In the genomic region with DNA sequence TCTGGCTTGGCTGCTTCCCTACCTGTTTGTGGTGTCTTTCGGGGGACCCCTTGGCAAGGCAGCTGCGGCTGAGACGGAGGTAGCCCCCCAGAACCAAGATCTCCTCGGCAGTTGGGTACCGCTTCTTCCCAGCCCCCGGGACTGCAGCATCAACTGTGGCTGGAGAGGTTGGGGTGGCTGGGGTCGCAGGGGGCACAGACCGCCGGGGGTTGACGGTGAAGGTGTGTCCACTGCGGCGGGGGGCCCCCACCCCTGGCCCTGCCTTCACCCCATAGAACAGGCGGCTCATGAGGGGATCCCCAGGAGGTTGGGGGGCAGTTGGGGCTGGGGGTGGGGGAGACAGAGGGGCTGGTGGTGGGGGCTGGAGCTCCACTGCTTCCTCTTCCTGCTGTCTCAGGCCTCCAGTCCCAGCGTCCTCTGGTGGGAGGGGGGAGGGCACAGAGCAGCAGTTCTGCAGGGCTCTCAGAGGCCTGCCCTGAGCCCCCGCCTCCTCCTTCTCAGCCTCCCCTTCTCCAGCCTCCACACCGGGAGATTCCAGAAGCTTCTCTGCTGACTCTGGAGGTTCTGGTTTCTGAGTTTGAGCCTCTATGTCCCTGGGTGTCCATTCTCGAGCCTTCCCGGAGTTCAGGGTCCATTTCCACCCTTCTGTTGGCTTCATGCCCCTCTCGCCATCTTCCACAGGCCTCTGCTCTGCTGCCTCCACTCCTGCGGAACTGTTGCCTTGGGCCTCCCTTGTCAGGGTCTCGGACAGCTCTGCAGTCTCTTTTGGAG, we compare ENCODE assay signal across 8 cellular contexts. TPM values are rescaled to one million over a fixed set of nuclear protein-coding genes. Genes with fewer than 3 reads are reported as not detected.
A peak's percentile ranks its signal among the peaks of the same experiment; 100 is the strongest.
DNase-seq lines count a peak whose midpoint lies in the region; ATAC-seq and TF ChIP-seq lines count a peak whose summit lies in the region.

No MANE protein-coding gene starts in this region.

- H3K36me3 ChIP-seq in SJCRH30 (no peaks in the 10 kb centered on the region; the same call in none of the 2 replicates), kidney epithelial cell (ENCODE audit: control insufficient read depth, insufficient read depth, low read length) (peaks cover 1% of the 10 kb centered on the region)

- TF ChIP-seq CTCF in astrocyte of the spinal cord (IDR thresholded peaks at IDR 0.05; ENCODE audit: low read depth, low read length) (no peak), kidney epithelial cell (IDR thresholded peaks at IDR 0.05; ENCODE audit: insufficient read depth, low read length, poor library complexity, severe bottlenecking) (no peak)

- no peak overlapping the region for H3K27ac ChIP-seq in SJCRH30

- ATAC-seq in HG02885 (IDR thresholded peaks at IDR 0.05; ENCODE audit: poor library complexity, unreplicated experiment) (no peak), GM19351 (IDR thresholded peaks at IDR 0.05; ENCODE audit: unreplicated experiment) (no peak), GM18502 (IDR thresholded peaks at IDR 0.05; ENCODE audit: poor library complexity, unreplicated experiment) (no peak)

- H3K9me3 ChIP-seq in SJCRH30 (replicated peaks): no peaks in the 10 kb centered on the region

- H3K27me3 ChIP-seq in SJCRH30: no peaks in the 10 kb centered on the region
- H3K27me3 ChIP-seq in kidney epithelial cell (ENCODE audit: control insufficient read depth, insufficient read depth, low read length): no peaks in the 10 kb centered on the region

- peak overlapping the region; percentile 45 for H3K4me3 ChIP-seq in SJCRH30
- H3K4me3 ChIP-seq in astrocyte of the spinal cord (ENCODE audit: low read depth, low read length): peak overlapping the region; percentile 87
- H3K4me3 ChIP-seq in kidney epithelial cell (ENCODE audit: low read depth, low read length): peak overlapping the region; percentile 85

- H3K4me1 ChIP-seq in SJCRH30: peaks cover 36% of the 10 kb centered on the region

- in situ Hi-C loops in astrocyte of the spinal cord (cut with HindIII; ENCODE audit: low sequenced_read_pairs): no loop called here

- DNase-seq in SJCRH30 (no peak), astrocyte of the spinal cord (ENCODE audit: low read depth, low spot score) (peak; percentile 29), kidney epithelial cell (ENCODE audit: low read depth) (no peak)
- peak; percentile 61 for DNase-seq in stimulated activated CD4-positive, alpha-beta T cell treated with anti-CD3 and anti-CD28 coated beads, Interleukin-4, amount 100 ng/mL, for 24 hours

- peak; percentile 38 for TF ChIP-seq POLR2A in GM15510 (IDR thresholded peaks at IDR 0.05; ENCODE audit: borderline replicate concordance, extremely low read depth, insufficient read length)

RNA-seq across cellular contexts. Expression of a gene that starts 1.9 kb away (rescaled TPM):
- total RNA-seq in SJCRH30 (2014; rRNA removed; shearing (Covaris generic)): 39.4 and 44.3 TPM in 2 replicates
- total RNA-seq in kidney epithelial cell: 125 and 129 TPM in 2 replicates

RNA-seq across cellular contexts. Expression of a gene that starts 6.2 kb away (rescaled TPM):
- total RNA-seq in SJCRH30 (2014; rRNA removed; shearing (Covaris generic)): 25.0 and 29.6 TPM in 2 replicates
- total RNA-seq in kidney epithelial cell: 8.9 and 10.4 TPM in 2 replicates

RNA-seq across cellular contexts. Expression of a gene that starts 11.8 kb away (rescaled TPM):
- 26.5 and 29.0 TPM in 2 replicates for total RNA-seq in SJCRH30 (2014; rRNA removed; shearing (Covaris generic))
- 34.7 and 39.2 TPM in 2 replicates for total RNA-seq in kidney epithelial cell

RNA-seq across cellular contexts. Expression of a gene that starts 32.5 kb away (rescaled TPM):
- 24.6 and 25.0 TPM in 2 replicates for total RNA-seq in SJCRH30 (2014; rRNA removed; shearing (Covaris generic))
- total RNA-seq in kidney epithelial cell: 11.4 and 14.7 TPM in 2 replicates

RNA-seq across cellular contexts. Expression of a gene that starts 35.6 kb away (rescaled TPM):
- 1,652 and 1,704 TPM in 2 replicates for total RNA-seq in SJCRH30 (2014; rRNA removed; shearing (Covaris generic))
- total RNA-seq in kidney epithelial cell: 808 and 855 TPM in 2 replicates

Comparison
In these comparisons a context has a peak if more than half of its experiments do, and no peak if none do; other contexts are left out.
1. DNase-seq: peak in astrocyte of the spinal cord (single experiment) and stimulated activated CD4-positive, alpha-beta T cell treated with anti-CD3 and anti-CD28 coated beads, Interleukin-4, amount 100 ng/mL, for 24 hours (single experiment); none in SJCRH30 (0 of 2) and kidney epithelial cell (single experiment).
2. Peak in every context shown above with its lines, with median percentiles within 50 percentile points of each other: H3K4me3 ChIP-seq.